In genomic region chr9:98569491-98569890, GRCh38 we compare ENCODE assay signal across 18 cellular contexts.
DNase-seq lines count a peak whose midpoint lies in the region; ATAC-seq lines count a peak whose summit lies in the region.
"Had no signal": no experiment of that assay in that cellular context is flagged by ENCODE, and none has a peak within 500 bp of the region (broad histone marks: within the 10 kb centered on the region; RNA-seq: fewer than 3 reads in every experiment).

No MANE protein-coding gene starts in this region.

- ATAC-seq in HG02884 (IDR thresholded peaks at IDR 0.05; ENCODE audit: unreplicated experiment): no peak
- ATAC-seq: CD8-positive, alpha-beta T cell; HepG2 had no signal

- H3K27ac ChIP-seq in temporal lobe (ENCODE audit: low read depth, low read length): peak overlapping the region; percentile 61
- H3K27ac ChIP-seq: 22Rv1 had no signal

- DNase-seq in NCI-H82 (lab: John Stamatoyannopoulos, UW) (peak; percentile 40), NCI-H82 treated with DMSO at 0.1 percent for 48 hours (lab: John Stamatoyannopoulos, UW; ENCODE audit: unreplicated experiment) (no peak), cerebellar cortex (ENCODE audit: low spot score) (peak; percentile 89), ecto neural progenitor cell (ENCODE audit: low spot score) (peak; percentile 19), T-helper 2 cell (no peak), NCI-H69 (lab: John Stamatoyannopoulos, UW) (no peak)
- DNase-seq: COR-L47, DMS153, DMS79 treated with DMSO at 0.1 percent for 48 hours, EL, GDM1, GOT3, H9 had no signal

Comparison
In these comparisons a context has a peak if more than half of its experiments do, and no peak if none do; other contexts are left out.
1. DNase-seq: peak in NCI-H82 (single experiment), cerebellar cortex (single experiment) and ecto neural progenitor cell (single experiment); none in NCI-H82 treated with DMSO at 0.1 percent for 48 hours (single experiment), T-helper 2 cell (0 of 5) and NCI-H69 (single experiment).